8 cellular contexts compared by ENCODE assay signal in genomic region chr7:77329466-77330168, GRCh38.
DNase-seq lines count a peak whose midpoint lies in the region; ATAC-seq and TF ChIP-seq lines count a peak whose summit lies in the region.
"Had no signal": no experiment of that assay in that cellular context is flagged by ENCODE, and none has a peak within 500 bp of the region (broad histone marks: within the 10 kb centered on the region; RNA-seq: fewer than 3 reads in every experiment).

No MANE protein-coding gene starts in this region.

- H3K36me3 Mint-ChIP-seq in activated naive CD8-positive, alpha-beta T cell treated with anti-CD3 and anti-CD28 coated beads for 36 hours, result no peaks in the 10 kb centered on the region
- H3K36me3 Mint-ChIP-seq in stimulated activated naive CD8-positive, alpha-beta T cell treated with anti-CD3 and anti-CD28 coated beads, Interleukin-15, Interleukin-2, amounts not matched to agents 100 ng/mL and 50 ng/mL, for 24 hours (ENCODE audit: low read depth), result peaks cover 3% of the 10 kb centered on the region

- ATAC-seq in GM19035 (IDR thresholded peaks at IDR 0.05; ENCODE audit: unreplicated experiment), result peak; percentile 12
- peak; percentile 29 for ATAC-seq in HG02870 (IDR thresholded peaks at IDR 0.05; ENCODE audit: unreplicated experiment)

- peak overlapping the region; percentile 72 for H3K27ac Mint-ChIP-seq in activated naive CD8-positive, alpha-beta T cell treated with anti-CD3 and anti-CD28 coated beads for 36 hours
- H3K27ac Mint-ChIP-seq in stimulated activated naive CD8-positive, alpha-beta T cell treated with anti-CD3 and anti-CD28 coated beads, Interleukin-15, Interleukin-2, amounts not matched to agents 100 ng/mL and 50 ng/mL, for 24 hours, result peak overlapping the region; percentile 88

- no peaks in the 10 kb centered on the region for H3K27me3 Mint-ChIP-seq in activated naive CD8-positive, alpha-beta T cell treated with anti-CD3 and anti-CD28 coated beads for 36 hours
- H3K27me3 Mint-ChIP-seq in stimulated activated naive CD8-positive, alpha-beta T cell treated with anti-CD3 and anti-CD28 coated beads, Interleukin-15, Interleukin-2, amounts not matched to agents 100 ng/mL and 50 ng/mL, for 24 hours, result no peaks in the 10 kb centered on the region

- TF ChIP-seq CTCF in GM10266 (IDR thresholded peaks at IDR 0.05; ENCODE audit: control insufficient read depth, insufficient read depth, low read depth, missing control alignments), result no peak

- H3K9me3 Mint-ChIP-seq in activated naive CD8-positive, alpha-beta T cell treated with anti-CD3 and anti-CD28 coated beads for 36 hours, result no peaks in the 10 kb centered on the region
- H3K9me3 Mint-ChIP-seq in stimulated activated naive CD8-positive, alpha-beta T cell treated with anti-CD3 and anti-CD28 coated beads, Interleukin-15, Interleukin-2, amounts not matched to agents 100 ng/mL and 50 ng/mL, for 24 hours, result no peaks in the 10 kb centered on the region

- DNase-seq in activated naive CD8-positive, alpha-beta T cell treated with anti-CD3 and anti-CD28 coated beads for 36 hours, result no peak
- DNase-seq in GM10266 (ENCODE audit: extremely low spot score) (no peak), NCI-H1092 treated with DMSO at 0.1 percent for 48 hours (lab: John Stamatoyannopoulos, UW) (no peak), NCI-H2081 treated with DMSO at 0.1 percent for 48 hours (lab: John Stamatoyannopoulos, UW) (no peak)
- DNase-seq: amniotic stem cell had no signal

- H3K4me3 Mint-ChIP-seq in activated naive CD8-positive, alpha-beta T cell treated with anti-CD3 and anti-CD28 coated beads for 36 hours, result peak overlapping the region; percentile 26
- peak overlapping the region; percentile 74 for H3K4me3 Mint-ChIP-seq in stimulated activated naive CD8-positive, alpha-beta T cell treated with anti-CD3 and anti-CD28 coated beads, Interleukin-15, Interleukin-2, amounts not matched to agents 100 ng/mL and 50 ng/mL, for 24 hours

- peaks cover 57% of the 10 kb centered on the region for H3K4me1 Mint-ChIP-seq in activated naive CD8-positive, alpha-beta T cell treated with anti-CD3 and anti-CD28 coated beads for 36 hours
- peaks cover 62% of the 10 kb centered on the region for H3K4me1 Mint-ChIP-seq in stimulated activated naive CD8-positive, alpha-beta T cell treated with anti-CD3 and anti-CD28 coated beads, Interleukin-15, Interleukin-2, amounts not matched to agents 100 ng/mL and 50 ng/mL, for 24 hours (ENCODE audit: low read depth)
